In the genomic region with DNA sequence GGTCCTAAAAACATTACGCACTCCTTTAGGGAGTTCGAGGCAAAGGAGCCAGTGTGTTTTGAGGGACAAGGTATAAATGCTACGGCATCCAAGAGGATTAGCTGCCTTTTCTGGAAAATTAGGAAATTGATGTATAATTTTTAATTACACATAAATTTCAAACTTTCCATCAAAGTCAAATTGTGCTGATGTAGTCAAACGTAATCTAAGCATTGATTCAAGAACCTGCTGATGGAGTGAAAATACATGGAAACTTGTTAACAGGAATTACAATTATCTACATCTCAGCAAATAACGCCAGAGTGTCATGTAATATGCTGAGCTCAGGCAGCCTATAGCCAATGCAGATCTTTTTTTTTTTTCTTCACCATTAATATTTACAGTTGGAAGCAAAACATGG, we compare ENCODE assay signal across 21 cellular contexts.
DNase-seq lines count a peak whose midpoint lies in the region; ATAC-seq, FAIRE-seq and TF ChIP-seq lines count a peak whose summit lies in the region.
"Had no signal": no experiment of that assay in that cellular context is flagged by ENCODE, and none has a peak within 500 bp of the region (broad histone marks: within the 10 kb centered on the region; RNA-seq: fewer than 3 reads in every experiment).

No MANE protein-coding gene starts in this region.

- in situ Hi-C loops in IMR-90 (cut with MboI; ENCODE audit: low sequenced_read_pairs) (no loop called here), KBM-7 (cut with MboI; ENCODE audit: low pct_unique_long_range_greater_than_20kb, low sequenced_read_pairs) (no loop called here)

- H3K23ac ChIP-seq in IMR-90 (ENCODE audit: low read depth, low read length), result no peak overlapping the region

- H3K27me3 Mint-ChIP-seq in T-helper 17 cell, result peaks cover 12% of the 10 kb centered on the region

- H3K4me3 Mint-ChIP-seq in T-helper 17 cell, result no peak overlapping the region
- H3K4me3 Mint-ChIP-seq: B cell; CD8-positive, alpha-beta T cell; IgD-negative memory B cell had no signal

- no peak overlapping the region for H3K27ac Mint-ChIP-seq in T-helper 17 cell
- H3K27ac Mint-ChIP-seq: B cell; CD8-positive, alpha-beta T cell; IgD-negative memory B cell had no signal

- no peak for ATAC-seq in A549
- no peak for ATAC-seq in IMR-90 (ENCODE audit: low read depth)
- ATAC-seq in T-helper 17 cell, result no peak
- ATAC-seq: CD8-positive, alpha-beta T cell; GM12878 had no signal

- dilution Hi-C loops in IMR-90 (cut with HindIII; ENCODE audit: low sequenced_read_pairs, unreplicated experiment), result no loop called here

- H3K4ac ChIP-seq in IMR-90 (ENCODE audit: low read depth, low read length), result no peak overlapping the region

- TF ChIP-seq EP300 in A549 (IDR thresholded peaks at IDR 0.05), result no peak

- H2BK120ac ChIP-seq in IMR-90 (ENCODE audit: low read depth, low read length), result no peak overlapping the region

- 57% methylated on average over 5 of the region's 5 CpGs for WGBS in A549 (ENCODE audit: missing lambda C conversion rate)
- no CpG with 5 or more reads among the region's 5 CpGs for WGBS in IMR-90 (ENCODE audit: extremely low coverage in 2 of 2, insufficient read length in 1 of 2), 2 experiments
- 90 to 92% methylated on average over 5 of the region's 5 CpGs for WGBS in thyroid gland, 2 donors

- BruUV-seq in IMR-90 (replicated peaks; lab: Mats Ljungman, UMichigan), result no TSS peak

- H3K4me1 ChIP-seq in A549, result no peaks in the 10 kb centered on the region
- H3K4me1 ChIP-seq in IMR-90 (ENCODE audit: control insufficient read depth, insufficient read depth, low read length), result no peaks in the 10 kb centered on the region
- peaks cover 6 to 9% of the 10 kb centered on the region in 2 donors for H3K4me1 ChIP-seq in thyroid gland

- no peak overlapping the region for H2AFZ ChIP-seq in IMR-90 (replicated peaks; ENCODE audit: low read length, poor library complexity)
- H2AFZ ChIP-seq: GM23248 had no signal

- H4K8ac ChIP-seq in IMR-90 (ENCODE audit: low read depth in 2 of 2, low read length in 2 of 2), result no peak overlapping the region

- no peaks in the 10 kb centered on the region for H3K79me1 ChIP-seq in IMR-90 (ENCODE audit: low read depth in 1 of 2, low read length in 2 of 2)

- H4K20me1 ChIP-seq in IMR-90 (ENCODE audit: insufficient read depth, low read length), result no peaks in the 10 kb centered on the region
- H4K20me1 ChIP-seq: BLaER1 treated with 17β-estradiol and CSF1 and Interleukin-3, amounts not matched to agents 10 nM and 100 nM had no signal

- POLR2A ChIA-PET in A549 (lab: Yijun Ruan, JAX) (no interaction called here), IMR-90 (lab: Charles Lee; ENCODE audit: unreplicated experiment) (no interaction called here)

- no peak overlapping the region for H2AK5ac ChIP-seq in IMR-90 (ENCODE audit: low read depth, low read length)

- no peaks in the 10 kb centered on the region for H3K9me1 ChIP-seq in IMR-90 (ENCODE audit: insufficient read depth, low read length)

- no peak overlapping the region for H4K91ac ChIP-seq in IMR-90 (ENCODE audit: insufficient read depth, low read depth, low read length)

- CTCF ChIA-PET in A549 (lab: Yijun Ruan, JAX) (no interaction called here), IMR-90 (lab: Yijun Ruan, JAX) (no interaction called here)

- no peak overlapping the region for H2BK15ac ChIP-seq in IMR-90 (ENCODE audit: low read depth, low read length)

- no peak overlapping the region for H2BK5ac ChIP-seq in IMR-90 (ENCODE audit: low read depth, low read length, poor library complexity, severe bottlenecking)

- peaks cover 4% of the 10 kb centered on the region for H3K36me3 Mint-ChIP-seq in T-helper 17 cell (ENCODE audit: low read depth)
- H3K36me3 Mint-ChIP-seq: CD8-positive, alpha-beta T cell; IgD-negative memory B cell had no signal

- H3K14ac ChIP-seq in IMR-90 (replicated peaks; ENCODE audit: low read depth, low read length), result no peak overlapping the region

- FAIRE-seq in A549 (lab: Jason Lieb, UNC) (no peak), HTR-8/SVneo (lab: Jason Lieb, UNC) (no peak)
- FAIRE-seq: GM12878, GM19239, H54 had no signal

- TF ChIP-seq RAD21 in A549 (conservative IDR thresholded peaks at IDR 0.05 in 1 of 2, IDR thresholded peaks at IDR 0.05 in 1 of 2), result no peak
- no peak for TF ChIP-seq RAD21 in IMR-90 (IDR thresholded peaks at IDR 0.05; ENCODE audit: low read length)

- TF ChIP-seq POLR2A in A549 (IDR thresholded peaks at IDR 0.05; ENCODE audit: low read length) (no peak), IMR-90 (IDR thresholded peaks at IDR 0.05; ENCODE audit: low read depth, low read length) (no peak), thyroid gland (IDR thresholded peaks at IDR 0.05) (no peak)

- no peaks in the 10 kb centered on the region for H3K36me3 ChIP-seq in IMR-90 (ENCODE audit: control insufficient read depth, insufficient read depth, low read length)
- H3K36me3 ChIP-seq in thyroid gland, result no peaks in the 10 kb centered on the region
- H3K36me3 ChIP-seq: BLaER1 treated with 17β-estradiol and CSF1 and Interleukin-3, amounts not matched to agents 10 nM and 100 nM had no signal

- peaks cover 1% of the 10 kb centered on the region; the same call in 1 of the 2 replicates for H3K27me3 ChIP-seq in IMR-90 (ENCODE audit: control insufficient read depth, insufficient read depth, low read length)
- H3K27me3 ChIP-seq in thyroid gland, result no peaks in the 10 kb centered on the region
- H3K27me3 ChIP-seq: BLaER1 treated with 17β-estradiol and CSF1 and Interleukin-3, amounts not matched to agents 10 nM and 100 nM had no signal

- H3K4me3 ChIP-seq in A549, result no peak overlapping the region
- no peak overlapping the region for H3K4me3 ChIP-seq in IMR-90 (ENCODE audit: insufficient read depth, low read depth, low read length)
- H3K4me3 ChIP-seq in thyroid gland (replicated peaks in 1 of 3), result no peak overlapping the region
- H3K4me3 ChIP-seq: BLaER1 treated with 17β-estradiol and CSF1 and Interleukin-3, amounts not matched to agents 10 nM and 100 nM; GM12878; GM23248 had no signal

- H3K56ac ChIP-seq in IMR-90 (ENCODE audit: extremely low read depth, insufficient read depth, low read length), result no peak overlapping the region

- no peak for DNase-seq in A549 (ENCODE audit: low read depth in 1 of 2, low spot score in 1 of 2)
- no peak for DNase-seq in IMR-90
- no peak for DNase-seq in thyroid gland
- DNase-seq in KBM-7, result no peak
- no peak for DNase-seq in T-helper 17 cell
- DNase-seq in HTR-8/SVneo (ENCODE audit: insufficient read length, low spot score), result no peak
- DNase-seq: 8988T; Calu3; CD8-positive, alpha-beta T cell; DMS 273 treated with DMSO at 0.1 percent for 48 hours; DND-41; EL; GM23248; HCEC 1CT had no signal

- intact Hi-C loops in IMR-90 (cut with micrococcal nuclease), result no loop called here
- intact Hi-C loops in thyroid gland (cut with DNase I), result no loop called here

- H2AK9ac ChIP-seq in IMR-90 (replicated peaks; ENCODE audit: low read depth, low read length, poor library complexity), result no peak overlapping the region

- H3K9me3 ChIP-seq in A549 (no peaks in the 10 kb centered on the region), IMR-90 (ENCODE audit: control insufficient read depth, insufficient read depth, low read length) (no peaks in the 10 kb centered on the region), thyroid gland (no peaks in the 10 kb centered on the region), T-helper 17 cell (ENCODE audit: control insufficient read depth, low read length, poor library complexity, severe bottlenecking) (no peaks in the 10 kb centered on the region)
- H3K9me3 ChIP-seq: BLaER1 treated with 17β-estradiol and CSF1 and Interleukin-3, amounts not matched to agents 10 nM and 100 nM had no signal

- H3K9ac ChIP-seq in IMR-90 (ENCODE audit: low read depth, low read length), result no peak overlapping the region
- H3K9ac ChIP-seq: BLaER1 treated with 17β-estradiol and CSF1 and Interleukin-3, amounts not matched to agents 10 nM and 100 nM; GM23248 had no signal

- no peak overlapping the region for H4K5ac ChIP-seq in IMR-90 (ENCODE audit: low read depth, low read length)

- TF ChIP-seq CTCF in A549 (IDR thresholded peaks at IDR 0.05) (no peak), IMR-90 (conservative IDR thresholded peaks at IDR 0.05; ENCODE audit: low read depth, low read length) (no peak), VCaP (conservative IDR thresholded peaks at IDR 0.05) (no peak), thyroid gland (IDR thresholded peaks at IDR 0.05) (no peak)

- H3K4me1 Mint-ChIP-seq in T-helper 17 cell, result peaks cover 4% of the 10 kb centered on the region
- H3K4me1 Mint-ChIP-seq: B cell, IgD-negative memory B cell had no signal

- H3K4me2 ChIP-seq in A549, result no peak overlapping the region
- H3K4me2 ChIP-seq in IMR-90 (ENCODE audit: low read depth, low read length), result no peak overlapping the region
- H3K4me2 ChIP-seq: BLaER1 treated with 17β-estradiol and CSF1 and Interleukin-3, amounts not matched to agents 10 nM and 100 nM had no signal

- H3K18ac ChIP-seq in IMR-90 (ENCODE audit: low read depth, low read length), result no peak overlapping the region

- no peak overlapping the region for H2BK20ac ChIP-seq in IMR-90 (ENCODE audit: low read depth, low read length)

- no peak overlapping the region for H3K27ac ChIP-seq in A549
- H3K27ac ChIP-seq in IMR-90 (ENCODE audit: insufficient read depth, low read length), result no peak overlapping the region
- H3K27ac ChIP-seq in VCaP, result peak overlapping the region; percentile 3; the same call in 1 of the 2 replicates
- H3K27ac ChIP-seq in thyroid gland, result peak overlapping the region in 2 of 3 donors; percentile 58 to 63
- H3K27ac ChIP-seq: BLaER1 treated with 17β-estradiol and CSF1 and Interleukin-3, amounts not matched to agents 10 nM and 100 nM; GM23248 had no signal

TF ChIP-seq in A549, 52 proteins besides CTCF, POLR2A, EP300 and RAD21:
- peak; percentile 73 for TF ChIP-seq MAFK (IDR thresholded peaks at IDR 0.05; ENCODE audit: partially characterized antibody)
- TF ChIP-seq CBX8 (IDR thresholded peaks at IDR 0.05), result no peak
- no peak for TF ChIP-seq USF2 (IDR thresholded peaks at IDR 0.05)

TF ChIP-seq in IMR-90, 13 proteins besides CTCF, POLR2A, EP300 and RAD21:
- TF ChIP-seq RFX5 (IDR thresholded peaks at IDR 0.05; ENCODE audit: low read depth, low read length), result no peak
- peak; percentile 72 for TF ChIP-seq MAFK (IDR thresholded peaks at IDR 0.05; ENCODE audit: low read depth, low read length)
TF ChIP-seq in IMR-90: peak in this region for 1.

Comparison
In these comparisons a context has a peak if more than half of its experiments do, and no peak if none do; other contexts are left out.
1. H3K27ac ChIP-seq: peak in VCaP (single experiment) and thyroid gland (2 of 3); none in A549 (0 of 2) and IMR-90 (single experiment).